1 cellular context compared by ENCODE assay signal in the genomic region with DNA sequence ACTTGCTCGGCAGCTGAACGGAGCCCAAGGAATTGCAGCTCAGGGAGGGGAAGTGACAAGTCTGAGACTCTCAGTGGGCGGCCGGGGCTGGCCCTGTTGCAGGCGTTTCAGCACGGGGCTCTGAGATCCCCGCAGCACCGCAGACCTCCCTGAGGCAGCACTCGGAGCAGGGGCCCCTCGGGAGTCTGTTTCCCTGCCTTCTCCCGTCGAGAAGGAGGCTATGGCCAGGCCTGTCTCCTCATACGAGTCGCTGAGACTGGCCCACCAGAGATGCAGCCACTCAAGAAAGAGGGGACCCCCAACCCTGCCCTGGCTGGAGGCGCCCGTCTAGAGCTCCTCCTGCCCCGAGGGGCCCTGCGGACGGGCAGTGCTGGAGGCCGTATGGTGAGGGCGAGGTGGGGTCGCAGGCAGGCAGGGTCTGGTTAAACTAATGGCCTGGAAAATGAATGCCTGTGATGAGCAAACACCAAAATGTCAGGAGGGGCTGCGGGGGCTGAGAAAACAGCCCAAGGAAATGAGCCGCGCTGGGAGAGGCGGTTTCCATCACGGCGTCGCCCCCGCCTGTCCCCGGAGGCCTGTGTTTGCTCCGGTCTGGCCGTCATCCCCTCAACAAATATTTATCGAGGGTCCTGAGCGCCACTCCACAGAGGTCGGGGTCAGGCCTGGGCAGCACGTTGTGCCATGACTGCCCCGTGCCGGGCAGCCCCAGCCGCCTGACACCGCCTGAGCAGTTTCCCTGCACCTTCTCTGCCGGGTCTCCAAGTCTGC.
TF ChIP-seq lines count a peak whose summit lies in the region.

No MANE protein-coding gene starts in this region.

TF ChIP-seq in HepG2, 621 proteins besides CTCF, POLR2A, EP300 and RAD21 (continued from another document and continues in another):
- TF ChIP-seq, protein P1, sequence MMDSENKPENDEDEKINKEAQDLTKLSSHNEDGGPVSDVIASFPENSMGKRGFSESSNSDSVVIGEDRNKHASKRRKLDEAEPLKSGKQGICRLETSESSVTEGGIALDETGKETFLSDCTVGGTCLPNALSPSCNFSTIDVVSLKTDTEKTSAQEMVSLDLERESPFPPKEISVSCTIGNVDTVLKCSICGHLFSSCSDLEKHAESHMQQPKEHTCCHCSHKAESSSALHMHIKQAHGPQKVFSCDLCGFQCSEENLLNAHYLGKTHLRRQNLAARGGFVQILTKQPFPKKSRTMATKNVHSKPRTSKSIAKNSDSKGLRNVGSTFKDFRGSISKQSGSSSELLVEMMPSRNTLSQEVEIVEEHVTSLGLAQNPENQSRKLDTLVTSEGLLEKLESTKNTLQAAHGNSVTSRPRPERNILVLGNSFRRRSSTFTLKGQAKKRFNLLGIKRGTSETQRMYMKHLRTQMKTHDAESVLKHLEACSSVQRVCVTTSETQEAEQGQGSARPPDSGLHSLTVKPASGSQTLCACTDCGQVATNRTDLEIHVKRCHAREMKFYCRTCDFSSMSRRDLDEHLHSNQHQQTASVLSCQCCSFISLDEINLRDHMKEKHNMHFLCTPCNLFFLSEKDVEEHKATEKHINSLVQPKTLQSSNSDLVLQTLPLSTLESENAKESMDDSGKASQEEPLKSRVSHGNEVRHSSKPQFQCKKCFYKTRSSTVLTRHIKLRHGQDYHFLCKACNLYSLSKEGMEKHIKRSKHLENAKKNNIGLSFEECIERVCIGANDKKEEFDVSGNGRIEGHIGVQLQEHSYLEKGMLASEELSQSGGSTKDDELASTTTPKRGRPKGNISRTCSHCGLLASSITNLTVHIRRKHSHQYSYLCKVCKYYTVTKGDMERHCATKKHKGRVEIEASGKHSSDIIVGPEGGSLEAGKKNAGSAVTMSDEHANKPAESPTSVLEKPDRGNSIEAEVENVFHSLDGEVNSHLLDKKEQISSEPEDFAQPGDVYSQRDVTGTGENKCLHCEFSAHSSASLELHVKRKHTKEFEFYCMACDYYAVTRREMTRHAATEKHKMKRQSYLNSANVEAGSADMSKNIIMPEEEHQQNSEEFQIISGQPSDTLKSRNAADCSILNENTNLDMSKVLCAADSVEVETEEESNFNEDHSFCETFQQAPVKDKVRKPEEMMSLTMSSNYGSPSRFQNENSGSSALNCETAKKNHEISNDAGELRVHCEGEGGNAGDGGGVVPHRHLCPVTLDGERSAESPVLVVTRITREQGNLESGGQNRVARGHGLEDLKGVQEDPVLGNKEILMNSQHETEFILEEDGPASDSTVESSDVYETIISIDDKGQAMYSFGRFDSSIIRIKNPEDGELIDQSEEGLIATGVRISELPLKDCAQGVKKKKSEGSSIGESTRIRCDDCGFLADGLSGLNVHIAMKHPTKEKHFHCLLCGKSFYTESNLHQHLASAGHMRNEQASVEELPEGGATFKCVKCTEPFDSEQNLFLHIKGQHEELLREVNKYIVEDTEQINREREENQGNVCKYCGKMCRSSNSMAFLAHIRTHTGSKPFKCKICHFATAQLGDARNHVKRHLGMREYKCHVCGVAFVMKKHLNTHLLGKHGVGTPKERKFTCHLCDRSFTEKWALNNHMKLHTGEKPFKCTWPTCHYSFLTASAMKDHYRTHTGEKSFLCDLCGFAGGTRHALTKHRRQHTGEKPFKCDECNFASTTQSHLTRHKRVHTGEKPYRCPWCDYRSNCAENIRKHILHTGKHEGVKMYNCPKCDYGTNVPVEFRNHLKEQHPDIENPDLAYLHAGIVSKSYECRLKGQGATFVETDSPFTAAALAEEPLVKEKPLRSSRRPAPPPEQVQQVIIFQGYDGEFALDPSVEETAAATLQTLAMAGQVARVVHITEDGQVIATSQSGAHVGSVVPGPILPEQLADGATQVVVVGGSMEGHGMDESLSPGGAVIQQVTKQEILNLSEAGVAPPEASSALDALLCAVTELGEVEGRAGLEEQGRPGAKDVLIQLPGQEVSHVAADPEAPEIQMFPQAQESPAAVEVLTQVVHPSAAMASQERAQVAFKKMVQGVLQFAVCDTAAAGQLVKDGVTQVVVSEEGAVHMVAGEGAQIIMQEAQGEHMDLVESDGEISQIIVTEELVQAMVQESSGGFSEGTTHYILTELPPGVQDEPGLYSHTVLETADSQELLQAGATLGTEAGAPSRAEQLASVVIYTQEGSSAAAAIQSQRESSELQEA (CRISPR knock-in tag; IDR thresholded peaks at IDR 0.05; ENCODE audit: not compliant biosample characterization), result no peak
- TF ChIP-seq, protein P2, sequence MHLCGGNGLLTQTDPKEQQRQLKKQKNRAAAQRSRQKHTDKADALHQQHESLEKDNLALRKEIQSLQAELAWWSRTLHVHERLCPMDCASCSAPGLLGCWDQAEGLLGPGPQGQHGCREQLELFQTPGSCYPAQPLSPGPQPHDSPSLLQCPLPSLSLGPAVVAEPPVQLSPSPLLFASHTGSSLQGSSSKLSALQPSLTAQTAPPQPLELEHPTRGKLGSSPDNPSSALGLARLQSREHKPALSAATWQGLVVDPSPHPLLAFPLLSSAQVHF (CRISPR knock-in tag; IDR thresholded peaks at IDR 0.05), result no peak
- TF ChIP-seq ZNF296 (CRISPR knock-in tag; conservative IDR thresholded peaks at IDR 0.05), result peak; percentile 50; the same call in 1 of the 2 replicates
- peak; percentile 64; the same call in 1 of the 2 replicates for TF ChIP-seq KDM5B (CRISPR knock-in tag; IDR thresholded peaks at IDR 0.05; ENCODE audit: borderline replicate concordance)
- 0 out of 2 replicates have a peak, but pooled peaks have one; percentile 44 for TF ChIP-seq ZNF619 (CRISPR knock-in tag; IDR thresholded peaks at IDR 0.05)
- TF ChIP-seq, protein P3, sequence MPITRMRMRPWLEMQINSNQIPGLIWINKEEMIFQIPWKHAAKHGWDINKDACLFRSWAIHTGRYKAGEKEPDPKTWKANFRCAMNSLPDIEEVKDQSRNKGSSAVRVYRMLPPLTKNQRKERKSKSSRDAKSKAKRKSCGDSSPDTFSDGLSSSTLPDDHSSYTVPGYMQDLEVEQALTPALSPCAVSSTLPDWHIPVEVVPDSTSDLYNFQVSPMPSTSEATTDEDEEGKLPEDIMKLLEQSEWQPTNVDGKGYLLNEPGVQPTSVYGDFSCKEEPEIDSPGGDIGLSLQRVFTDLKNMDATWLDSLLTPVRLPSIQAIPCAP (CRISPR knock-in tag; IDR thresholded peaks at IDR 0.05; ENCODE audit: low read depth), result no peak
- TF ChIP-seq, protein P4, sequence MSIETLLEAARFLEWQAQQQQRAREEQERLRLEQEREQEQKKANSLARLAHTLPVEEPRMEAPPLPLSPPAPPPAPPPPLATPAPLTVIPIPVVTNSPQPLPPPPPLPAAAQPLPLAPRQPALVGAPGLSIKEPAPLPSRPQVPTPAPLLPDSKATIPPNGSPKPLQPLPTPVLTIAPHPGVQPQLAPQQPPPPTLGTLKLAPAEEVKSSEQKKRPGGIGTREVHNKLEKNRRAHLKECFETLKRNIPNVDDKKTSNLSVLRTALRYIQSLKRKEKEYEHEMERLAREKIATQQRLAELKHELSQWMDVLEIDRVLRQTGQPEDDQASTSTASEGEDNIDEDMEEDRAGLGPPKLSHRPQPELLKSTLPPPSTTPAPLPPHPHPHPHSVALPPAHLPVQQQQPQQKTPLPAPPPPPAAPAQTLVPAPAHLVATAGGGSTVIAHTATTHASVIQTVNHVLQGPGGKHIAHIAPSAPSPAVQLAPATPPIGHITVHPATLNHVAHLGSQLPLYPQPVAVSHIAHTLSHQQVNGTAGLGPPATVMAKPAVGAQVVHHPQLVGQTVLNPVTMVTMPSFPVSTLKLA (IDR thresholded peaks at IDR 0.05), result no peak
- TF ChIP-seq KDM2A (CRISPR knock-in tag; IDR thresholded peaks at IDR 0.05; ENCODE audit: borderline replicate concordance, low read depth), result 0 out of 2 replicates have a peak, but pooled peaks have one; percentile 46
- TF ChIP-seq, protein P5, sequence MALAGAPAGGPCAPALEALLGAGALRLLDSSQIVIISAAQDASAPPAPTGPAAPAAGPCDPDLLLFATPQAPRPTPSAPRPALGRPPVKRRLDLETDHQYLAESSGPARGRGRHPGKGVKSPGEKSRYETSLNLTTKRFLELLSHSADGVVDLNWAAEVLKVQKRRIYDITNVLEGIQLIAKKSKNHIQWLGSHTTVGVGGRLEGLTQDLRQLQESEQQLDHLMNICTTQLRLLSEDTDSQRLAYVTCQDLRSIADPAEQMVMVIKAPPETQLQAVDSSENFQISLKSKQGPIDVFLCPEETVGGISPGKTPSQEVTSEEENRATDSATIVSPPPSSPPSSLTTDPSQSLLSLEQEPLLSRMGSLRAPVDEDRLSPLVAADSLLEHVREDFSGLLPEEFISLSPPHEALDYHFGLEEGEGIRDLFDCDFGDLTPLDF (CRISPR knock-in tag; IDR thresholded peaks at IDR 0.05), result no peak
- TF ChIP-seq FOXP1 (IDR thresholded peaks at IDR 0.05), result no peak
- peak; percentile 41; the same call in 1 of the 2 replicates for TF ChIP-seq FOXP1 (CRISPR knock-in tag; IDR thresholded peaks at IDR 0.05)
- TF ChIP-seq, protein P6, sequence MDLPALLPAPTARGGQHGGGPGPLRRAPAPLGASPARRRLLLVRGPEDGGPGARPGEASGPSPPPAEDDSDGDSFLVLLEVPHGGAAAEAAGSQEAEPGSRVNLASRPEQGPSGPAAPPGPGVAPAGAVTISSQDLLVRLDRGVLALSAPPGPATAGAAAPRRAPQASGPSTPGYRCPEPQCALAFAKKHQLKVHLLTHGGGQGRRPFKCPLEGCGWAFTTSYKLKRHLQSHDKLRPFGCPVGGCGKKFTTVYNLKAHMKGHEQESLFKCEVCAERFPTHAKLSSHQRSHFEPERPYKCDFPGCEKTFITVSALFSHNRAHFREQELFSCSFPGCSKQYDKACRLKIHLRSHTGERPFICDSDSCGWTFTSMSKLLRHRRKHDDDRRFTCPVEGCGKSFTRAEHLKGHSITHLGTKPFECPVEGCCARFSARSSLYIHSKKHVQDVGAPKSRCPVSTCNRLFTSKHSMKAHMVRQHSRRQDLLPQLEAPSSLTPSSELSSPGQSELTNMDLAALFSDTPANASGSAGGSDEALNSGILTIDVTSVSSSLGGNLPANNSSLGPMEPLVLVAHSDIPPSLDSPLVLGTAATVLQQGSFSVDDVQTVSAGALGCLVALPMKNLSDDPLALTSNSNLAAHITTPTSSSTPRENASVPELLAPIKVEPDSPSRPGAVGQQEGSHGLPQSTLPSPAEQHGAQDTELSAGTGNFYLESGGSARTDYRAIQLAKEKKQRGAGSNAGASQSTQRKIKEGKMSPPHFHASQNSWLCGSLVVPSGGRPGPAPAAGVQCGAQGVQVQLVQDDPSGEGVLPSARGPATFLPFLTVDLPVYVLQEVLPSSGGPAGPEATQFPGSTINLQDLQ (CRISPR knock-in tag; IDR thresholded peaks at IDR 0.05), result 0 out of 2 replicates have a peak, but pooled peaks have one; percentile 27
- TF ChIP-seq, protein P7, sequence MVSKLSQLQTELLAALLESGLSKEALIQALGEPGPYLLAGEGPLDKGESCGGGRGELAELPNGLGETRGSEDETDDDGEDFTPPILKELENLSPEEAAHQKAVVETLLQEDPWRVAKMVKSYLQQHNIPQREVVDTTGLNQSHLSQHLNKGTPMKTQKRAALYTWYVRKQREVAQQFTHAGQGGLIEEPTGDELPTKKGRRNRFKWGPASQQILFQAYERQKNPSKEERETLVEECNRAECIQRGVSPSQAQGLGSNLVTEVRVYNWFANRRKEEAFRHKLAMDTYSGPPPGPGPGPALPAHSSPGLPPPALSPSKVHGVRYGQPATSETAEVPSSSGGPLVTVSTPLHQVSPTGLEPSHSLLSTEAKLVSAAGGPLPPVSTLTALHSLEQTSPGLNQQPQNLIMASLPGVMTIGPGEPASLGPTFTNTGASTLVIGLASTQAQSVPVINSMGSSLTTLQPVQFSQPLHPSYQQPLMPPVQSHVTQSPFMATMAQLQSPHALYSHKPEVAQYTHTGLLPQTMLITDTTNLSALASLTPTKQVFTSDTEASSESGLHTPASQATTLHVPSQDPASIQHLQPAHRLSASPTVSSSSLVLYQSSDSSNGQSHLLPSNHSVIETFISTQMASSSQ (IDR thresholded peaks at IDR 0.05; ENCODE audit: low read depth), result peak; percentile 22; the same call in 1 of the 2 replicates
- TF ChIP-seq, protein P7 (CRISPR knock-in tag; IDR thresholded peaks at IDR 0.05; ENCODE audit: borderline replicate concordance), result no peak
- TF ChIP-seq, protein P8, sequence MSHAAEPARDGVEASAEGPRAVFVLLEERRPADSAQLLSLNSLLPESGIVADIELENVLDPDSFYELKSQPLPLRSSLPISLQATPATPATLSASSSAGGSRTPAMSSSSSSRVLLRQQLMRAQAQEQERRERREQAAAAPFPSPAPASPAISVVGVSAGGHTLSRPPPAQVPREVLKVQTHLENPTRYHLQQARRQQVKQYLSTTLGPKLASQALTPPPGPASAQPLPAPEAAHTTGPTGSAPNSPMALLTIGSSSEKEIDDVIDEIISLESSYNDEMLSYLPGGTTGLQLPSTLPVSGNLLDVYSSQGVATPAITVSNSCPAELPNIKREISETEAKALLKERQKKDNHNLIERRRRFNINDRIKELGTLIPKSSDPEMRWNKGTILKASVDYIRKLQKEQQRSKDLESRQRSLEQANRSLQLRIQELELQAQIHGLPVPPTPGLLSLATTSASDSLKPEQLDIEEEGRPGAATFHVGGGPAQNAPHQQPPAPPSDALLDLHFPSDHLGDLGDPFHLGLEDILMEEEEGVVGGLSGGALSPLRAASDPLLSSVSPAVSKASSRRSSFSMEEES (CRISPR knock-in tag; IDR thresholded peaks at IDR 0.05), result peak; percentile 60; the same call in 1 of the 2 replicates
- peak; percentile 60 for TF ChIP-seq FOSL2 (CRISPR knock-in tag; IDR thresholded peaks at IDR 0.05)
- TF ChIP-seq, protein P9, sequence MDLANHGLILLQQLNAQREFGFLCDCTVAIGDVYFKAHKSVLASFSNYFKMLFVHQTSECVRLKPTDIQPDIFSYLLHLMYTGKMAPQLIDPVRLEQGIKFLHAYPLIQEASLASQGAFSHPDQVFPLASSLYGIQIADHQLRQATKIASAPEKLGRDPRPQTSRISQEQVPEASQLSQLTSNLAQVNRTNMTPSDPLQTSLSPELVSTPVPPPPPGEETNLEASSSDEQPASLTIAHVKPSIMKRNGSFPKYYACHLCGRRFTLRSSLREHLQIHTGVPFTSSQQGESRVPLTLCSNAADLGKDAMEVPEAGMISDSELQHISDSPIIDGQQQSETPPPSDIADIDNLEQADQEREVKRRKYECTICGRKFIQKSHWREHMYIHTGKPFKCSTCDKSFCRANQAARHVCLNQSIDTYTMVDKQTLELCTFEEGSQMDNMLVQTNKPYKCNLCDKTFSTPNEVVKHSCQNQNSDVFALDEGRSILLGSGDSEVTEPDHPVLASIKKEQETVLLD (CRISPR knock-in tag; IDR thresholded peaks at IDR 0.05; ENCODE audit: low read depth), result no peak
- no peak for TF ChIP-seq FOXM1 (CRISPR knock-in tag; IDR thresholded peaks at IDR 0.05)
- TF ChIP-seq, protein P10, sequence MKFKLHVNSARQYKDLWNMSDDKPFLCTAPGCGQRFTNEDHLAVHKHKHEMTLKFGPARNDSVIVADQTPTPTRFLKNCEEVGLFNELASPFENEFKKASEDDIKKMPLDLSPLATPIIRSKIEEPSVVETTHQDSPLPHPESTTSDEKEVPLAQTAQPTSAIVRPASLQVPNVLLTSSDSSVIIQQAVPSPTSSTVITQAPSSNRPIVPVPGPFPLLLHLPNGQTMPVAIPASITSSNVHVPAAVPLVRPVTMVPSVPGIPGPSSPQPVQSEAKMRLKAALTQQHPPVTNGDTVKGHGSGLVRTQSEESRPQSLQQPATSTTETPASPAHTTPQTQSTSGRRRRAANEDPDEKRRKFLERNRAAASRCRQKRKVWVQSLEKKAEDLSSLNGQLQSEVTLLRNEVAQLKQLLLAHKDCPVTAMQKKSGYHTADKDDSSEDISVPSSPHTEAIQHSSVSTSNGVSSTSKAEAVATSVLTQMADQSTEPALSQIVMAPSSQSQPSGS (CRISPR knock-in tag; IDR thresholded peaks at IDR 0.05), result 0 out of 2 replicates have a peak, but pooled peaks have one; percentile 15
